ENCODE assay signal across 33 cellular contexts in the genomic region with DNA sequence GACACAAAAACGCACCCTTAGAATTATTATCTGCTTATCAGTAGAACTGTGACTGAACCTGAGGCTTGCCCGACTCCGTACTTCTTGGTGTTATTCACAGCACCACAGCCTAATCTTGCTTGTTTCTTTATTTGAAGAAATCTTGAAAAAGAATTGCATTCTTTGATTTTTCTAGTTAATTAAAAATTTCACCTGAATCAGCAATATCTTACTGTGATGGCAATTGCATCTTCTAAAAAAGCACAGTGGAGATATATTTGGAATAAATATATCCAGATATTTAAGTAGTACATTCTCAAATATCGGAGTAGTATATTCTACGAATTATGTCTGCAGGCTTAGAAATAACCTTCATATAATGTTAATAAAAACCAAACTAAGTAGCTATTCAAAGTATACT.
"Had no signal": no experiment of that assay in that cellular context is flagged by ENCODE, and none has a peak within 500 bp of the region (broad histone marks: within the 10 kb centered on the region; RNA-seq: fewer than 3 reads in every experiment).

No MANE protein-coding gene starts in this region.

- DNase-seq: activated effector memory CD4-positive, alpha-beta T cell treated with anti-CD3 and anti-CD28 coated beads, Interleukin-2, amount 50 U/mL, for 16 hours; activated effector memory CD4-positive, alpha-beta T cell treated with Interleukin-2 at 50 U/mL for 16 hours; activated gamma-delta T cell; activated gamma-delta T cell treated with Interleukin-2 at 50 U/mL for 16 hours; activated naive CD4-positive, alpha-beta T cell; activated naive CD4-positive, alpha-beta T cell treated with anti-CD3 and anti-CD28 coated beads for 36 hours; activated naive CD4-positive, alpha-beta T cell treated with anti-CD3 and anti-CD28 coated beads, Interleukin-2, amount 10 ng/mL, durations not matched to agents 7 days and 5 days; activated naive CD4-positive, alpha-beta T cell treated with anti-CD3 and anti-CD28 coated beads, Interleukin-2, amount 50 U/mL, for 16 hours; activated naive CD4-positive, alpha-beta T cell treated with Interleukin-2 at 50 U/mL for 16 hours; activated naive CD8-positive, alpha-beta T cell treated with anti-CD3 and anti-CD28 coated beads for 36 hours; activated naive CD8-positive, alpha-beta T cell treated with anti-CD3 and anti-CD28 coated beads, Interleukin-2, amount 10 ng/mL, durations not matched to agents 7 days and 5 days; activated naive CD8-positive, alpha-beta T cell treated with anti-CD3 and anti-CD28 coated beads, Interleukin-2, amount 50 U/mL, for 24 hours; activated T-cell treated with anti-CD3 and anti-CD28 coated beads, Interleukin-2, amount 50 U/mL, for 24 hours; activated T-cell treated with anti-CD3 and anti-CD28 coated beads, Interleukin-2, amount 50 U/mL, for 4 hours; activated T-cell treated with anti-CD3 and anti-CD28 coated beads, Interleukin-2, amount 50 U/mL, for 48 hours; activated T-cell treated with anti-CD3 and anti-CD28 coated beads, Interleukin-2, amount 50 U/mL, for 72 hours; adrenal gland; amniotic stem cell; amygdala; anterior cingulate cortex; aorta; body of pancreas; brain microvascular endothelial cell; caudate nucleus; central memory CD4-positive, alpha-beta T cell; cerebellar nuclear complex had no signal

- H3K4me3 ChIP-seq: adrenal gland, ascending aorta, body of pancreas, breast epithelium, cardiac muscle cell had no signal

- ATAC-seq: activated naive CD4-positive, alpha-beta T cell treated with anti-CD3 and anti-CD28 coated beads, Interleukin-2, amount 50 U/mL, for 72 hours; activated naive CD8-positive, alpha-beta T cell treated with anti-CD3 and anti-CD28 coated beads, Interleukin-2, amount 50 U/mL, for 24 hours; activated T-cell treated with anti-CD3 and anti-CD28 coated beads, Interleukin-2, amount 50 U/mL, for 4 hours; activated T-cell treated with anti-CD3 and anti-CD28 coated beads, Interleukin-2, amount 50 U/mL, for 72 hours; activated T-helper 17 cell treated with anti-CD3 and anti-CD28 coated beads, Interleukin-2, amount 50 U/mL, for 72 hours; body of pancreas had no signal

- H3K36me3 ChIP-seq: adrenal gland, brain microvascular endothelial cell, breast epithelium, cardiac muscle cell had no signal

- FAIRE-seq: astrocyte, bronchial epithelial cell had no signal

- H3K27me3 ChIP-seq: adrenal gland, ascending aorta, body of pancreas, brain microvascular endothelial cell, breast epithelium, cardiac muscle cell had no signal

- H3K9me3 ChIP-seq: adrenal gland, ascending aorta, body of pancreas, breast epithelium had no signal

- H3K27ac ChIP-seq: adrenal gland, ascending aorta, body of pancreas, brain microvascular endothelial cell, breast epithelium, cardiac muscle cell had no signal

- H3K4me1 ChIP-seq: adrenal gland, ascending aorta, body of pancreas, breast epithelium had no signal
